30 cellular contexts compared by ENCODE assay signal in genomic region chr15:51333571-51333970, GRCh38. TPM values are rescaled to one million over a fixed set of nuclear protein-coding genes. Genes with fewer than 3 reads are reported as not detected.
"Had no signal": no experiment of that assay in that cellular context is flagged by ENCODE, and none has a peak within 500 bp of the region (broad histone marks: within the 10 kb centered on the region; RNA-seq: fewer than 3 reads in every experiment).

No MANE protein-coding gene starts in this region.

- H3K9me3 ChIP-seq: breast epithelium, left lung, lower lobe of right lung, right atrium auricular region, testis, transverse colon had no signal

- DNase-seq: activated CD4-positive, alpha-beta T cell treated with anti-CD3 and anti-CD28 coated beads for 4 hours; activated CD4-positive, alpha-beta T cell treated with anti-CD3 and anti-CD28 coated beads, Interleukin-2, amount 50 U/mL, for 4 hours; activated gamma-delta T cell; activated naive CD4-positive, alpha-beta T cell treated with anti-CD3 and anti-CD28 coated beads, Interleukin-2, amount 10 ng/mL, durations not matched to agents 7 days and 5 days; activated naive CD8-positive, alpha-beta T cell treated with anti-CD3 and anti-CD28 coated beads, Interleukin-2, amount 10 ng/mL, durations not matched to agents 7 days and 5 days; activated T-cell treated with anti-CD3 and anti-CD28 coated beads, Interleukin-2, amount 50 U/mL, for 24 hours; amniotic stem cell; cortex of kidney; foreskin fibroblast; heart left ventricle; kidney glomerular epithelial cell; left lung; lower lobe of right lung; mesenchymal stem cell; naive thymus-derived CD8-positive, alpha-beta T cell; nucleus accumbens; stimulated activated CD4-positive, alpha-beta T cell treated with anti-CD3 and anti-CD28 coated beads, Interleukin-15, amount 100 ng/mL, for 24 hours; stimulated activated CD4-positive, alpha-beta T cell treated with anti-CD3 and anti-CD28 coated beads, Interleukin-2, amount 100 ng/mL, for 24 hours; stimulated activated naive CD4-positive, alpha-beta T cell; T-helper 1 cell; testis; transverse colon had no signal

- H3K27me3 ChIP-seq: breast epithelium, heart left ventricle, left lung, right atrium auricular region, testis, transverse colon had no signal

- H3K36me3 ChIP-seq: breast epithelium, heart left ventricle, left lung, lower lobe of right lung, right atrium auricular region, transverse colon had no signal

- H2AFZ ChIP-seq: parathyroid adenoma had no signal

- H3K9me3 Mint-ChIP-seq: activated naive CD4-positive, alpha-beta T cell treated with anti-CD3 and anti-CD28 coated beads, Interleukin-2, amount 10 ng/mL, durations not matched to agents 7 days and 5 days; activated T-cell treated with anti-CD3 and anti-CD28 coated beads, Interleukin-2, amount 50 U/mL, for 24 hours; central memory CD8-positive, alpha-beta T cell; naive thymus-derived CD8-positive, alpha-beta T cell; T-helper 2 cell treated with Interferon-gamma antibody and Interleukin-4, amounts not matched to agents 5 μg/mL and 100 μg/mL, for 36 hours had no signal

- ATAC-seq: naive thymus-derived CD8-positive, alpha-beta T cell had no signal

- H3K27ac ChIP-seq: breast epithelium, lower lobe of right lung, parathyroid adenoma had no signal

- H3K36me3 Mint-ChIP-seq: activated naive CD4-positive, alpha-beta T cell treated with anti-CD3 and anti-CD28 coated beads, Interleukin-2, amount 10 ng/mL, durations not matched to agents 7 days and 5 days; activated naive CD8-positive, alpha-beta T cell treated with anti-CD3 and anti-CD28 coated beads, Interleukin-2, amount 10 ng/mL, durations not matched to agents 7 days and 5 days; naive thymus-derived CD8-positive, alpha-beta T cell had no signal

- H3K27ac Mint-ChIP-seq: activated naive CD4-positive, alpha-beta T cell treated with anti-CD3 and anti-CD28 coated beads, Interleukin-2, amount 10 ng/mL, durations not matched to agents 7 days and 5 days; activated naive CD8-positive, alpha-beta T cell treated with anti-CD3 and anti-CD28 coated beads, Interleukin-2, amount 10 ng/mL, durations not matched to agents 7 days and 5 days; activated T-cell treated with anti-CD3 and anti-CD28 coated beads, Interleukin-2, amount 50 U/mL, for 24 hours; naive thymus-derived CD8-positive, alpha-beta T cell; T-helper 2 cell treated with Interferon-gamma antibody and Interleukin-4, amounts not matched to agents 5 μg/mL and 100 μg/mL, for 36 hours had no signal

- H3K4me3 Mint-ChIP-seq: activated naive CD4-positive, alpha-beta T cell treated with anti-CD3 and anti-CD28 coated beads, Interleukin-2, amount 10 ng/mL, durations not matched to agents 7 days and 5 days; activated naive CD8-positive, alpha-beta T cell treated with anti-CD3 and anti-CD28 coated beads, Interleukin-2, amount 10 ng/mL, durations not matched to agents 7 days and 5 days; activated T-cell treated with anti-CD3 and anti-CD28 coated beads, Interleukin-2, amount 50 U/mL, for 24 hours; central memory CD8-positive, alpha-beta T cell; naive thymus-derived CD8-positive, alpha-beta T cell; neural crest cell; T-helper 2 cell treated with Interferon-gamma antibody and Interleukin-4, amounts not matched to agents 5 μg/mL and 100 μg/mL, for 36 hours had no signal

- H3K79me2 ChIP-seq: parathyroid adenoma had no signal

- H3K9ac ChIP-seq: parathyroid adenoma had no signal

- H3K4me3 ChIP-seq: breast epithelium, heart left ventricle, left lung, lower lobe of right lung, right atrium auricular region, testis, transverse colon had no signal

- H3K4me1 ChIP-seq: breast epithelium, parathyroid adenoma had no signal

- H3K4me1 Mint-ChIP-seq: activated naive CD4-positive, alpha-beta T cell treated with anti-CD3 and anti-CD28 coated beads, Interleukin-2, amount 10 ng/mL, durations not matched to agents 7 days and 5 days; central memory CD8-positive, alpha-beta T cell; neural crest cell had no signal

RNA-seq across cellular contexts. Expression of gene CYP19A1, which starts 4.8 kb away (rescaled TPM):
- total RNA-seq: activated naive CD8-positive, alpha-beta T cell treated with anti-CD3 and anti-CD28 coated beads, Interleukin-2, amount 10 ng/mL, durations not matched to agents 7 days and 5 days; endothelial cell of umbilical vein; naive thymus-derived CD8-positive, alpha-beta T cell; neural crest cell; pulmonary artery endothelial cell; transverse colon had no signal
- polyA plus RNA-seq: endothelial cell of umbilical vein; naive thymus-derived CD8-positive, alpha-beta T cell had no signal

RNA-seq across cellular contexts. Expression of gene GLDN, which starts 7.9 kb away (rescaled TPM):
- total RNA-seq: activated naive CD8-positive, alpha-beta T cell treated with anti-CD3 and anti-CD28 coated beads, Interleukin-2, amount 10 ng/mL, durations not matched to agents 7 days and 5 days; endothelial cell of umbilical vein; naive thymus-derived CD8-positive, alpha-beta T cell; pulmonary artery endothelial cell had no signal
- polyA plus RNA-seq: endothelial cell of umbilical vein; naive thymus-derived CD8-positive, alpha-beta T cell had no signal
